Comparison of ENCODE assay signal across 7 cellular contexts in the genomic region with DNA sequence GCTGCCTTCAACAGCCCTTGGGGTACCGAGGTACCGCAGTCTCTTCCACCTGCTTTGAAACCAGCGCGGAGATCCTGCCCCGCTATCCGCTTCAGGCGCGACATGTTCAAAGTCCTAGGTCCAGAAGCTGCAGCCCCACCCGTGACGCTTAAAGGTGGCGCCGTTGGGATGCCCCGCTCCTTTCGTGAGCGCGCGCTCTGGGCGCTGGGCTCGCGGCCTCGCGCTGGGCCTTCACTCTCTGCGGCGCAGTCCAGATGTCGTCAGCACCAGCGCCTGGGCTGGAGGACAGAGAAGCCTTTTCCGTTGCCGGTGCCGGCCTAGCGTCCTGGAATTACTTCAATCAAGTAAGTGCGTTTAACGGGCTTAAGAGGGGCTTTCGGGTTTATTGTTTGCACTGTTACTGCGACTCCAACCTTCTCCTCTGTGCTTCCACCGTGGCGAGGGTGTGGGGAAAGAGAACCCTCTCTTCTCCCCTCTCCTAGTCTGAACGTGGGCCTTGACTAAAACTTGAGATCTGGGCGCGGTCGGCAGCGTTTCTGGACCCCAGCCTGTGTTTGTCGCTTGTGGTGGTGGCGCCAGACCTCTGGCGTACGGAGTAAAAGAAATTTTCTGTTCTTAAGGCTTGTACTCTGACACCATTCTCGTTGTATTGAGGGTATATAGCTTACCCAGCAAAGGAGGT.
DNase-seq lines count a peak whose midpoint lies in the region; ATAC-seq and TF ChIP-seq lines count a peak whose summit lies in the region.

A gene (minus strand): TSS at position 143 of the 682 bp plus-strand sequence. CDS start 39 bp downstream, at position 104.

- peak within 1 kb of the TSS; percentile 100 for H3K4me3 ChIP-seq in astrocyte of the spinal cord (ENCODE audit: low read depth, low read length)

- ATAC-seq in GM18508 (IDR thresholded peaks at IDR 0.05; ENCODE audit: insufficient read depth, unreplicated experiment) (peak; percentile 67), HG03025 (IDR thresholded peaks at IDR 0.05; ENCODE audit: low FRiP score, unreplicated experiment) (peak; percentile 84)

- no peak for TF ChIP-seq CTCF in astrocyte of the spinal cord (IDR thresholded peaks at IDR 0.05; ENCODE audit: low read depth, low read length)

- in situ Hi-C loops in astrocyte of the spinal cord (cut with HindIII; ENCODE audit: low sequenced_read_pairs) = no loop called here

- DNase-seq in NCI-H2081 (lab: John Stamatoyannopoulos, UW) (peak; percentile 93 to 97), T1000 (lab: John Stamatoyannopoulos, UW) (peak; percentile 96), astrocyte of the spinal cord (ENCODE audit: low read depth, low spot score) (peak; percentile 97), hippocampal formation (lab: John Stamatoyannopoulos, UW) (peak; percentile 93 to 96), retina (peak; percentile 100)

Comparison
In these comparisons a context has a peak if more than half of its experiments do, and no peak if none do; other contexts are left out.
1. Peak in every context shown above with its lines: DNase-seq, ATAC-seq and H3K4me3 ChIP-seq.